1 cellular context compared by ENCODE assay signal in genomic region chr16:28984091-28984490, GRCh38.
TF ChIP-seq lines count a peak whose summit lies in the region.

No MANE protein-coding gene starts in this region.

TF ChIP-seq in HepG2, 621 proteins besides CTCF, POLR2A, EP300 and RAD21:
- TF ChIP-seq AGO2 (optimal IDR thresholded peaks at IDR 0.05; ENCODE audit: low read depth, low read length) (peak; percentile 20), EZH2 (conservative IDR thresholded peaks at IDR 0.05; ENCODE audit: low read depth, low read length) (no peak)
TF ChIP-seq in HepG2: peak in this region for 1.
